Comparison of ENCODE assay signal across 9 cellular contexts in genomic region chr17:30095507-30096244, GRCh38. TPM values are rescaled to one million over a fixed set of nuclear protein-coding genes. Genes with fewer than 3 reads are reported as not detected.
A peak's percentile ranks its signal among the peaks of the same experiment; 100 is the strongest.
DNase-seq lines count a peak whose midpoint lies in the region; ATAC-seq and TF ChIP-seq lines count a peak whose summit lies in the region.
"Had no signal": no experiment of that assay in that cellular context is flagged by ENCODE, and none has a peak within 500 bp of the region (broad histone marks: within the 10 kb centered on the region; RNA-seq: fewer than 3 reads in every experiment).

No MANE protein-coding gene starts in this region.

- WGBS in stomach, 5 donors = 41 to 55% (median 45%) methylated on average over 4 of the region's 4 CpGs

- H3K4me1 ChIP-seq in stomach = peaks cover 0 to 9% (median 7%) of the 10 kb centered on the region in 4 donors

- H3K36me3 ChIP-seq in kidney epithelial cell (ENCODE audit: control insufficient read depth, insufficient read depth, low read length) = no peaks in the 10 kb centered on the region
- no peaks in the 10 kb centered on the region for H3K36me3 ChIP-seq in stomach

- H3K36me3 Mint-ChIP-seq in T-helper 2 cell treated with Interferon-gamma antibody and Interleukin-4, amounts not matched to agents 5 μg/mL and 100 μg/mL, for 36 hours (ENCODE audit: low read depth) = no peaks in the 10 kb centered on the region

- no peak overlapping the region for H3K27ac ChIP-seq in 22Rv1
- no peak overlapping the region for H3K27ac ChIP-seq in stomach

- peaks cover 4% of the 10 kb centered on the region for H3K4me1 Mint-ChIP-seq in T-helper 2 cell treated with Interferon-gamma antibody and Interleukin-4, amounts not matched to agents 5 μg/mL and 100 μg/mL, for 36 hours (ENCODE audit: low read depth)

- no peak overlapping the region for H3K4me3 ChIP-seq in kidney epithelial cell (ENCODE audit: low read depth, low read length)
- H3K4me3 ChIP-seq in stomach = no peak overlapping the region

- no peak overlapping the region for H3K27ac Mint-ChIP-seq in T-helper 2 cell treated with Interferon-gamma antibody and Interleukin-4, amounts not matched to agents 5 μg/mL and 100 μg/mL, for 36 hours
- H3K27ac Mint-ChIP-seq: stimulated activated naive CD8-positive, alpha-beta T cell treated with anti-CD3 and anti-CD28 coated beads, Interleukin-15, Interleukin-2, amounts not matched to agents 100 ng/mL and 50 ng/mL, for 24 hours had no signal

- TF ChIP-seq CTCF in 22Rv1 (IDR thresholded peaks at IDR 0.05) (peak; percentile 72), kidney epithelial cell (IDR thresholded peaks at IDR 0.05; ENCODE audit: insufficient read depth, low read length, poor library complexity, severe bottlenecking) (peak; percentile 56), stomach (IDR thresholded peaks at IDR 0.05) (peak in 3 of 7 experiments; percentile 8 to 39 (median 34))

- H3K4me3 Mint-ChIP-seq in T-helper 2 cell treated with Interferon-gamma antibody and Interleukin-4, amounts not matched to agents 5 μg/mL and 100 μg/mL, for 36 hours = no peak overlapping the region
- H3K4me3 Mint-ChIP-seq: stimulated activated naive CD8-positive, alpha-beta T cell treated with anti-CD3 and anti-CD28 coated beads, Interleukin-15, Interleukin-2, amounts not matched to agents 100 ng/mL and 50 ng/mL, for 24 hours had no signal

- TF ChIP-seq POLR2A in stomach (IDR thresholded peaks at IDR 0.05) = no peak

- H3K9me3 ChIP-seq in stomach = no peaks in the 10 kb centered on the region

- peaks cover 34% of the 10 kb centered on the region for H3K27me3 Mint-ChIP-seq in T-helper 2 cell treated with Interferon-gamma antibody and Interleukin-4, amounts not matched to agents 5 μg/mL and 100 μg/mL, for 36 hours (ENCODE audit: low read depth)

- H3K27me3 ChIP-seq in kidney epithelial cell (ENCODE audit: control insufficient read depth, insufficient read depth, low read length) = no peaks in the 10 kb centered on the region
- H3K27me3 ChIP-seq in stomach = peaks cover 0 to 3% (median 0%) of the 10 kb centered on the region in 3 donors

- DNase-seq in ELF-1 (ENCODE audit: low read depth, low spot score) (peak; percentile 39), NCI-H1694 treated with DMSO at 0.1 percent for 48 hours (lab: John Stamatoyannopoulos, UW) (peak; percentile 46), astrocyte of the hippocampus (ENCODE audit: low read depth, low spot score) (peak; percentile 82), kidney epithelial cell (ENCODE audit: low read depth) (peak; percentile 54), stomach (no peak)
- DNase-seq in T-helper 2 cell treated with Interferon-gamma antibody and Interleukin-4, amounts not matched to agents 5 μg/mL and 100 μg/mL, for 36 hours (ENCODE audit: low spot score) = no peak

- no peak for TF ChIP-seq EP300 in stomach (IDR thresholded peaks at IDR 0.05)

- no peaks in the 10 kb centered on the region for H3K9me3 Mint-ChIP-seq in T-helper 2 cell treated with Interferon-gamma antibody and Interleukin-4, amounts not matched to agents 5 μg/mL and 100 μg/mL, for 36 hours
- H3K9me3 Mint-ChIP-seq: stimulated activated naive CD8-positive, alpha-beta T cell treated with anti-CD3 and anti-CD28 coated beads, Interleukin-15, Interleukin-2, amounts not matched to agents 100 ng/mL and 50 ng/mL, for 24 hours had no signal

- intact Hi-C loops in stomach (cut with DNase I; ENCODE audit: low total_unique reads) = no loop called here

- ATAC-seq in GM21515 (IDR thresholded peaks at IDR 0.05; ENCODE audit: unreplicated experiment) = no peak

RNA-seq across cellular contexts. Expression of gene NSRP1, which starts 20.9 kb away (rescaled TPM):
- total RNA-seq in kidney epithelial cell (9.4 and 11.1 TPM in 2 replicates), stomach (100 to 1,000 TPM in 1 of 5 donors, 10 to 100 TPM in 3, 1 to 10 TPM in 1; 5.4 to 110 (median 21.6) TPM)
- 10 to 100 TPM; 19.1 to 35.6 (median 33.1) TPM for polyA plus RNA-seq in stomach

Comparison
In these comparisons a context has a peak if more than half of its experiments do, and no peak if none do; other contexts are left out.
1. DNase-seq: peak in ELF-1 (single experiment), NCI-H1694 treated with DMSO at 0.1 percent for 48 hours (single experiment), astrocyte of the hippocampus (single experiment) and kidney epithelial cell (single experiment); none in stomach (single experiment) and T-helper 2 cell treated with Interferon-gamma antibody and Interleukin-4, amounts not matched to agents 5 μg/mL and 100 μg/mL, for 36 hours (single experiment).